ENCODE assay signal across 1 cellular context in the genomic region with DNA sequence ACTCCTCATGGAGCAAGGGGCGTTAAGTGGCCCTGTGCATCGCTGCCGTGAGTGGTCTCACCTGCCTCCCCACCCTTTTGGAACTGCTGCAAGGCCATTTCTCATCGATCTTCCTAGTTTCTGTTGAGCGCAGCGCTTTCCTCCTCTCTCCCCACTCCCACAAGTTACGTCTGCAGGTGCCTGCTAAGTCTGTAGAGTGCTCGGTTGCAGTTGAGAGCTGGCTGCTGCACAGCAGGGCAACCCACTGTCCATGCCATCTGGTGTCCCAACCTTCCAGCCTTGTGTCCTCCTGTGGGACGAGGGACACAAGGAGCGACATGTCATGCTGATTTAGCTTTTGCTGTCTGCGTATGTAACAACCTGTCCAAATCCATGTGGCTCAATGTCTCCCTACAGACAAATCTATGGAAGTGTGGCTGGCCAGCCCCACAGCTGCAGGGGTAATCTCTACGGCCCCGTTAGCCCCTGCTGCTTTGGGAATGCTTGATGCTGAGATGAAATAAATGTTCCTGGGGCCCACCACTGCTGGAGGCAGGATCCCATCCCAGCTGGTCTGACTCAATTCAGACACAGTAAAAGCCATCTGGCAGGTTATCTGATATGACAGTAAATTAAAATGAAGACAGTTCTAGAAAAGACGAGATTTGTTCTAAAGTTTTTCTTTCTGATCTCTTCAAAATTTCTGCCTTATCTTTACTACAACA.
TF ChIP-seq lines count a peak whose summit lies in the region.

No MANE protein-coding gene starts in this region.

TF ChIP-seq in SK-N-SH, 30 proteins besides CTCF, POLR2A, EP300 and RAD21:
- TF ChIP-seq, protein P1, sequence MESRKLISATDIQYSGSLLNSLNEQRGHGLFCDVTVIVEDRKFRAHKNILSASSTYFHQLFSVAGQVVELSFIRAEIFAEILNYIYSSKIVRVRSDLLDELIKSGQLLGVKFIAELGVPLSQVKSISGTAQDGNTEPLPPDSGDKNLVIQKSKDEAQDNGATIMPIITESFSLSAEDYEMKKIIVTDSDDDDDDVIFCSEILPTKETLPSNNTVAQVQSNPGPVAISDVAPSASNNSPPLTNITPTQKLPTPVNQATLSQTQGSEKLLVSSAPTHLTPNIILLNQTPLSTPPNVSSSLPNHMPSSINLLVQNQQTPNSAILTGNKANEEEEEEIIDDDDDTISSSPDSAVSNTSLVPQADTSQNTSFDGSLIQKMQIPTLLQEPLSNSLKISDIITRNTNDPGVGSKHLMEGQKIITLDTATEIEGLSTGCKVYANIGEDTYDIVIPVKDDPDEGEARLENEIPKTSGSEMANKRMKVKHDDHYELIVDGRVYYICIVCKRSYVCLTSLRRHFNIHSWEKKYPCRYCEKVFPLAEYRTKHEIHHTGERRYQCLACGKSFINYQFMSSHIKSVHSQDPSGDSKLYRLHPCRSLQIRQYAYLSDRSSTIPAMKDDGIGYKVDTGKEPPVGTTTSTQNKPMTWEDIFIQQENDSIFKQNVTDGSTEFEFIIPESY (IDR thresholded peaks at IDR 0.05; ENCODE audit: borderline replicate concordance, low read depth) = no peak
- TF ChIP-seq FOXJ3 (CRISPR knock-in tag; IDR thresholded peaks at IDR 0.05) = 0 out of 2 replicates have a peak, but pooled peaks have one; percentile 23
- TF ChIP-seq YY1 (IDR thresholded peaks at IDR 0.05; ENCODE audit: low read depth) = no peak
- TF ChIP-seq RFX5 (IDR thresholded peaks at IDR 0.05; ENCODE audit: low read length) = no peak
- TF ChIP-seq, protein P2, sequence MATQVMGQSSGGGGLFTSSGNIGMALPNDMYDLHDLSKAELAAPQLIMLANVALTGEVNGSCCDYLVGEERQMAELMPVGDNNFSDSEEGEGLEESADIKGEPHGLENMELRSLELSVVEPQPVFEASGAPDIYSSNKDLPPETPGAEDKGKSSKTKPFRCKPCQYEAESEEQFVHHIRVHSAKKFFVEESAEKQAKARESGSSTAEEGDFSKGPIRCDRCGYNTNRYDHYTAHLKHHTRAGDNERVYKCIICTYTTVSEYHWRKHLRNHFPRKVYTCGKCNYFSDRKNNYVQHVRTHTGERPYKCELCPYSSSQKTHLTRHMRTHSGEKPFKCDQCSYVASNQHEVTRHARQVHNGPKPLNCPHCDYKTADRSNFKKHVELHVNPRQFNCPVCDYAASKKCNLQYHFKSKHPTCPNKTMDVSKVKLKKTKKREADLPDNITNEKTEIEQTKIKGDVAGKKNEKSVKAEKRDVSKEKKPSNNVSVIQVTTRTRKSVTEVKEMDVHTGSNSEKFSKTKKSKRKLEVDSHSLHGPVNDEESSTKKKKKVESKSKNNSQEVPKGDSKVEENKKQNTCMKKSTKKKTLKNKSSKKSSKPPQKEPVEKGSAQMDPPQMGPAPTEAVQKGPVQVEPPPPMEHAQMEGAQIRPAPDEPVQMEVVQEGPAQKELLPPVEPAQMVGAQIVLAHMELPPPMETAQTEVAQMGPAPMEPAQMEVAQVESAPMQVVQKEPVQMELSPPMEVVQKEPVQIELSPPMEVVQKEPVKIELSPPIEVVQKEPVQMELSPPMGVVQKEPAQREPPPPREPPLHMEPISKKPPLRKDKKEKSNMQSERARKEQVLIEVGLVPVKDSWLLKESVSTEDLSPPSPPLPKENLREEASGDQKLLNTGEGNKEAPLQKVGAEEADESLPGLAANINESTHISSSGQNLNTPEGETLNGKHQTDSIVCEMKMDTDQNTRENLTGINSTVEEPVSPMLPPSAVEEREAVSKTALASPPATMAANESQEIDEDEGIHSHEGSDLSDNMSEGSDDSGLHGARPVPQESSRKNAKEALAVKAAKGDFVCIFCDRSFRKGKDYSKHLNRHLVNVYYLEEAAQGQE (IDR thresholded peaks at IDR 0.05; ENCODE audit: low read depth, low read length) = no peak
- TF ChIP-seq GATA2 (CRISPR knock-in tag; IDR thresholded peaks at IDR 0.05) = peak; percentile 74
- TF ChIP-seq GABPA (IDR thresholded peaks at IDR 0.05; ENCODE audit: low read depth) = no peak
- TF ChIP-seq, protein P3, sequence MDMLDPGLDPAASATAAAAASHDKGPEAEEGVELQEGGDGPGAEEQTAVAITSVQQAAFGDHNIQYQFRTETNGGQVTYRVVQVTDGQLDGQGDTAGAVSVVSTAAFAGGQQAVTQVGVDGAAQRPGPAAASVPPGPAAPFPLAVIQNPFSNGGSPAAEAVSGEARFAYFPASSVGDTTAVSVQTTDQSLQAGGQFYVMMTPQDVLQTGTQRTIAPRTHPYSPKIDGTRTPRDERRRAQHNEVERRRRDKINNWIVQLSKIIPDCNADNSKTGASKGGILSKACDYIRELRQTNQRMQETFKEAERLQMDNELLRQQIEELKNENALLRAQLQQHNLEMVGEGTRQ (IDR thresholded peaks at IDR 0.05; ENCODE audit: borderline replicate concordance, low read depth, low read length) = no peak
- TF ChIP-seq MEF2A (IDR thresholded peaks at IDR 0.05; ENCODE audit: borderline replicate concordance, low read depth) = no peak
- no peak for TF ChIP-seq ELF1 (IDR thresholded peaks at IDR 0.05)
- TF ChIP-seq TCF12 (IDR thresholded peaks at IDR 0.05) = peak; percentile 51
- peak; percentile 56; the same call in 1 of the 2 replicates for TF ChIP-seq RCOR1 (IDR thresholded peaks at IDR 0.05; ENCODE audit: low read length)
- no peak for TF ChIP-seq POLR2AphosphoS5 (IDR thresholded peaks at IDR 0.05; ENCODE audit: low read depth, low read length)
- no peak for TF ChIP-seq USF1 (IDR thresholded peaks at IDR 0.05; ENCODE audit: borderline replicate concordance, low read depth)
- TF ChIP-seq NRF1 (IDR thresholded peaks at IDR 0.05; ENCODE audit: low read depth, low read length) = no peak
- TF ChIP-seq EZH2phosphoT487 (IDR thresholded peaks at IDR 0.05; ENCODE audit: borderline replicate concordance, low read depth) = no peak
- TF ChIP-seq, protein P4, sequence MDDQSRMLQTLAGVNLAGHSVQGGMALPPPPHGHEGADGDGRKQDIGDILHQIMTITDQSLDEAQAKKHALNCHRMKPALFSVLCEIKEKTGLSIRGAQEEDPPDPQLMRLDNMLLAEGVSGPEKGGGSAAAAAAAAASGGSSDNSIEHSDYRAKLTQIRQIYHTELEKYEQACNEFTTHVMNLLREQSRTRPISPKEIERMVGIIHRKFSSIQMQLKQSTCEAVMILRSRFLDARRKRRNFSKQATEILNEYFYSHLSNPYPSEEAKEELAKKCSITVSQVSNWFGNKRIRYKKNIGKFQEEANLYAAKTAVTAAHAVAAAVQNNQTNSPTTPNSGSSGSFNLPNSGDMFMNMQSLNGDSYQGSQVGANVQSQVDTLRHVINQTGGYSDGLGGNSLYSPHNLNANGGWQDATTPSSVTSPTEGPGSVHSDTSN (IDR thresholded peaks at IDR 0.05) = peak; percentile 17; the same call in 1 of the 2 replicates
- TF ChIP-seq TAF1 (IDR thresholded peaks at IDR 0.05; ENCODE audit: borderline replicate concordance, low read depth, low read length) = no peak
- TF ChIP-seq FOSL2 (IDR thresholded peaks at IDR 0.05; ENCODE audit: borderline replicate concordance, low read depth) = no peak
- TF ChIP-seq CHD2 (IDR thresholded peaks at IDR 0.05; ENCODE audit: low read length, partially characterized antibody) = peak; percentile 28
- TF ChIP-seq IRF3 (IDR thresholded peaks at IDR 0.05; ENCODE audit: low read depth, low read length) = no peak
- no peak for TF ChIP-seq SMC3 (IDR thresholded peaks at IDR 0.05; ENCODE audit: low read depth, low read length)
- no peak for TF ChIP-seq NFIC (IDR thresholded peaks at IDR 0.05; ENCODE audit: borderline replicate concordance)
